8 cellular contexts compared by ENCODE assay signal in genomic region chr22:37676691-37677627, GRCh38. TPM values are rescaled to one million over a fixed set of nuclear protein-coding genes. Genes with fewer than 3 reads are reported as not detected.
DNase-seq lines count a peak whose midpoint lies in the region; ATAC-seq, FAIRE-seq and TF ChIP-seq lines count a peak whose summit lies in the region.

No MANE protein-coding gene starts in this region.

- no peaks in the 10 kb centered on the region for H3K9me3 ChIP-seq in pancreas
- H3K9me3 ChIP-seq in thymus (ENCODE audit: control insufficient read depth): no peaks in the 10 kb centered on the region

- H3K27ac ChIP-seq in pancreas (peak overlapping the region; percentile 18 to 87 (median 64)), thymus (ENCODE audit: low read depth) (peak overlapping the region; percentile 99)

- H3K27ac Mint-ChIP-seq in activated naive CD4-positive, alpha-beta T cell treated with anti-CD3 and anti-CD28 coated beads for 36 hours: peak overlapping the region; percentile 95

- peak; percentile 48 for ATAC-seq in GM19467 (IDR thresholded peaks at IDR 0.05; ENCODE audit: unreplicated experiment)
- peak; percentile 73 to 81 (median 78) for ATAC-seq in pancreas

- H3K4me1 ChIP-seq in pancreas (peaks cover 0 to 29% (median 14%) of the 10 kb centered on the region in 3 donors), thymus (ENCODE audit: control insufficient read depth, insufficient read depth, low read length) (peaks cover 37% of the 10 kb centered on the region)

- FAIRE-seq in pancreas (lab: Jason Lieb, UNC): no peak

- H3K4me3 ChIP-seq in pancreas (peak overlapping the region; percentile 36 to 63 (median 48)), thymus (ENCODE audit: low read length) (peak overlapping the region; percentile 72)

- WGBS in pancreas, 2 donors: 4% methylated on average over 43 to 46 of the region's 46 CpGs
- WGBS in thymus: 1% methylated on average over 46 of the region's 46 CpGs

- CTCF ChIA-PET in activated naive CD4-positive, alpha-beta T cell treated with anti-CD3 and anti-CD28 coated beads for 36 hours (lab: Charles Lee): interaction anchor here (0.9 to 15.6 kb wide), 4 partner anchors 15 to 70 kb away, joined by 3 to 260 read pairs (median 5); partner anchors contain the start of genes PDXP and SH3BP1

- DNase-seq in CD1c-positive myeloid dendritic cell (ENCODE audit: extremely low spot score) (peak; percentile 93), HuH-7.5 (ENCODE audit: low spot score) (peak; percentile 72), SK-MEL-5 (ENCODE audit: low read depth, low spot score) (peak; percentile 84), head of caudate nucleus (peak in 40 of 42 donors; percentile 39 to 86 (median 65)), pancreas (peak; percentile 83 to 87 (median 86))
- DNase-seq in activated naive CD4-positive, alpha-beta T cell treated with anti-CD3 and anti-CD28 coated beads for 36 hours: peak; percentile 97

- H3K36me3 ChIP-seq in pancreas (no peaks in the 10 kb centered on the region), thymus (ENCODE audit: control insufficient read depth, insufficient read depth) (no peaks in the 10 kb centered on the region)

- H3K9me3 Mint-ChIP-seq in activated naive CD4-positive, alpha-beta T cell treated with anti-CD3 and anti-CD28 coated beads for 36 hours: no peaks in the 10 kb centered on the region

- H3K27me3 Mint-ChIP-seq in activated naive CD4-positive, alpha-beta T cell treated with anti-CD3 and anti-CD28 coated beads for 36 hours (ENCODE audit: low read depth): no peaks in the 10 kb centered on the region

- no peak for TF ChIP-seq CTCF in pancreas (IDR thresholded peaks at IDR 0.05)

- H3K36me3 Mint-ChIP-seq in activated naive CD4-positive, alpha-beta T cell treated with anti-CD3 and anti-CD28 coated beads for 36 hours (ENCODE audit: low read depth): no peaks in the 10 kb centered on the region

- intact Hi-C loops in activated naive CD4-positive, alpha-beta T cell treated with anti-CD3 and anti-CD28 coated beads for 36 hours (cut with micrococcal nuclease): loop anchor here (1.0 to 10.0 kb wide), 6 partner anchors 19 to 442 kb away; partner anchors contain the start of genes ANKRD54, GCAT, GGA1 and PDXP
- intact Hi-C loops in head of caudate nucleus (cut with DNase I) (no loop called here), pancreas (cut with DNase I) (no loop called here)

- in situ Hi-C loops in SK-MEL-5 (cut with HindIII; ENCODE audit: low pct_unique_long_range_greater_than_20kb, low sequenced_read_pairs): no loop called here

- H3K4me1 Mint-ChIP-seq in activated naive CD4-positive, alpha-beta T cell treated with anti-CD3 and anti-CD28 coated beads for 36 hours (ENCODE audit: low read depth): peaks cover 56% of the 10 kb centered on the region

- no peaks in the 10 kb centered on the region for H3K27me3 ChIP-seq in pancreas
- H3K27me3 ChIP-seq in thymus (ENCODE audit: control insufficient read depth, insufficient read depth): no peaks in the 10 kb centered on the region

- H3K4me3 Mint-ChIP-seq in activated naive CD4-positive, alpha-beta T cell treated with anti-CD3 and anti-CD28 coated beads for 36 hours: peak overlapping the region; percentile 83

RNA-seq across cellular contexts. Expression of gene LGALS1, which starts 1.5 kb away (rescaled TPM):
- 978 and 1,315 TPM in 2 replicates for total RNA-seq in SK-MEL-5 (2014; rRNA removed; shearing (Covaris generic))
- polyA plus RNA-seq in SK-MEL-5 (2015; cell fraction: cytosol; rRNA removed): 622 and 774 TPM in 2 replicates
- polyA plus RNA-seq in SK-MEL-5 (2015; cell fraction: nucleus; rRNA removed): 90.5 and 124 TPM in 2 replicates
- 10 to 100 TPM; 62.7 to 70.2 TPM for total RNA-seq in activated naive CD4-positive, alpha-beta T cell treated with anti-CD3 and anti-CD28 coated beads for 36 hours
- total RNA-seq in pancreas: 100 to 1,000 TPM in 2 of 6 donors, 10 to 100 TPM in 4; 15.9 to 191 (median 40.9) TPM
- 100 to 1,000 TPM; 172 to 249 TPM for polyA plus RNA-seq in pancreas
- 554 TPM for polyA plus RNA-seq in thymus

RNA-seq across cellular contexts. Expression of gene NOL12, which starts 9.2 kb away (rescaled TPM):
- total RNA-seq in SK-MEL-5 (2014; rRNA removed; shearing (Covaris generic)): 50.7 and 57.9 TPM in 2 replicates
- 42.4 and 57.4 TPM in 2 replicates for polyA plus RNA-seq in SK-MEL-5 (2015; cell fraction: cytosol; rRNA removed)
- polyA plus RNA-seq in SK-MEL-5 (2015; cell fraction: nucleus; rRNA removed): 59.7 and 65.1 TPM in 2 replicates
- total RNA-seq in activated naive CD4-positive, alpha-beta T cell treated with anti-CD3 and anti-CD28 coated beads for 36 hours: 10 to 100 TPM; 26.7 to 30.4 TPM
- total RNA-seq in pancreas: 10 to 100 TPM in 2 of 6 donors, 1 to 10 TPM in 4; 6.0 to 12.3 (median 8.5) TPM
- polyA plus RNA-seq in pancreas (10 to 100 TPM; 19.0 to 25.6 TPM), thymus (26.6 TPM)

RNA-seq across cellular contexts. Expression of gene PDXP, which starts 18.4 kb away (rescaled TPM):
- 61.7 and 64.4 TPM in 2 replicates for total RNA-seq in SK-MEL-5 (2014; rRNA removed; shearing (Covaris generic))
- 97.0 and 101 TPM in 2 replicates for polyA plus RNA-seq in SK-MEL-5 (2015; cell fraction: cytosol; rRNA removed)
- polyA plus RNA-seq in SK-MEL-5 (2015; cell fraction: nucleus; rRNA removed): 9.7 and 13.1 TPM in 2 replicates
- total RNA-seq in activated naive CD4-positive, alpha-beta T cell treated with anti-CD3 and anti-CD28 coated beads for 36 hours: 10 to 100 TPM; 17.4 to 19.2 TPM
- 1 to 10 TPM; 3.6 to 6.8 (median 5.4) TPM for total RNA-seq in pancreas
- 10 to 100 TPM in 1 of 2 donors, 1 to 10 TPM in 1; 4.6 to 16.3 TPM for polyA plus RNA-seq in pancreas
- polyA plus RNA-seq in thymus: 8.9 TPM

RNA-seq across cellular contexts. Expression of gene TRIOBP, which starts 19.9 kb away (rescaled TPM):
- 22.4 and 25.6 TPM in 2 replicates for total RNA-seq in SK-MEL-5 (2014; rRNA removed; shearing (Covaris generic))
- 55.2 and 56.9 TPM in 2 replicates for polyA plus RNA-seq in SK-MEL-5 (2015; cell fraction: cytosol; rRNA removed)
- polyA plus RNA-seq in SK-MEL-5 (2015; cell fraction: nucleus; rRNA removed): 39.7 and 54.7 TPM in 2 replicates
- total RNA-seq in activated naive CD4-positive, alpha-beta T cell treated with anti-CD3 and anti-CD28 coated beads for 36 hours: 10 to 100 TPM; 17.5 to 18.8 TPM
- 10 to 100 TPM; 17.4 to 36.6 (median 26.0) TPM for total RNA-seq in pancreas
- polyA plus RNA-seq in pancreas (10 to 100 TPM; 23.4 to 24.2 TPM), thymus (29.8 TPM)

RNA-seq across cellular contexts. Expression of gene SH3BP1, which starts 37.5 kb away (rescaled TPM):
- 3.9 and 5.5 TPM in 2 replicates for total RNA-seq in SK-MEL-5 (2014; rRNA removed; shearing (Covaris generic))
- polyA plus RNA-seq in SK-MEL-5 (2015; cell fraction: cytosol; rRNA removed): 20.3 and 21.9 TPM in 2 replicates
- polyA plus RNA-seq in SK-MEL-5 (2015; cell fraction: nucleus; rRNA removed): 20.6 and 22.3 TPM in 2 replicates
- total RNA-seq in activated naive CD4-positive, alpha-beta T cell treated with anti-CD3 and anti-CD28 coated beads for 36 hours: 10 to 100 TPM; 45.9 to 51.0 TPM
- 1 to 10 TPM; 2.0 to 9.3 (median 3.9) TPM for total RNA-seq in pancreas
- 1 to 10 TPM; 2.7 to 5.9 TPM for polyA plus RNA-seq in pancreas
- polyA plus RNA-seq in thymus: 23.0 TPM

Comparison
In these comparisons a context has a peak if more than half of its experiments do, and no peak if none do; other contexts are left out.
1. Peak in every context shown above with its lines: DNase-seq, ATAC-seq, H3K4me3 ChIP-seq and H3K27ac ChIP-seq.